8 cellular contexts compared by ENCODE assay signal in genomic region chr14:69138189-69138535, GRCh38. TPM values are rescaled to one million over a fixed set of nuclear protein-coding genes. Genes with fewer than 3 reads are reported as not detected.
DNase-seq lines count a peak whose midpoint lies in the region; TF ChIP-seq lines count a peak whose summit lies in the region.

No MANE protein-coding gene starts in this region.

- H3K27me3 ChIP-seq in cardiac muscle cell (no peaks in the 10 kb centered on the region), mesendoderm (ENCODE audit: insufficient read depth, low read length, poor library complexity) (no peaks in the 10 kb centered on the region)

- H2BK5ac ChIP-seq in mesendoderm (ENCODE audit: low read length), result no peak overlapping the region

- H2AK5ac ChIP-seq in mesendoderm (ENCODE audit: low read length), result no peak overlapping the region

- TF ChIP-seq CTCF in cardiac muscle cell (IDR thresholded peaks at IDR 0.05; ENCODE audit: low read depth, low read length), result no peak

- no CpG with 5 or more reads among the region's 1 CpG for WGBS in mesendoderm (ENCODE audit: extremely low coverage, insufficient coverage, low lambda C conversion rate)
- WGBS in urinary bladder, result 29% methylated on average over 1 of the region's 1 CpG

- H3K4me1 ChIP-seq in cardiac muscle cell (ENCODE audit: low read depth) (peaks cover 22% of the 10 kb centered on the region), mesendoderm (ENCODE audit: control insufficient read depth, low read depth, low read length) (peaks cover 7% of the 10 kb centered on the region), urinary bladder (ENCODE audit: insufficient read depth) (peaks cover 2% of the 10 kb centered on the region)

- H3K79me1 ChIP-seq in mesendoderm (ENCODE audit: low read length), result peaks cover 15% of the 10 kb centered on the region

- H4K5ac ChIP-seq in mesendoderm (ENCODE audit: low read length), result no peak overlapping the region

- DNase-seq in cardiac muscle cell (ENCODE audit: low read depth in 1 of 2, low spot score in 1 of 2) (peak in 1 of 2 donors; percentile 92), cardiac septum (ENCODE audit: low spot score) (no peak), dermis blood vessel endothelial cell (peak; percentile 41), mesendoderm (peak; percentile 59), NCI-H1105 treated with DMSO at 0.1 percent for 48 hours (lab: John Stamatoyannopoulos, UW) (no peak), NCI-H1092 (lab: John Stamatoyannopoulos, UW) (no peak)
- no peak for DNase-seq in stimulated activated CD8-positive, alpha-beta memory T cell treated with anti-CD3 and anti-CD28 coated beads, Interleukin-4, amount 100 ng/mL, for 48 hours

- H3K4me2 ChIP-seq in mesendoderm (ENCODE audit: low read length), result no peak overlapping the region

- H3K9me3 ChIP-seq in cardiac muscle cell (ENCODE audit: low read depth), result no peaks in the 10 kb centered on the region

- H3K79me2 ChIP-seq in mesendoderm (ENCODE audit: control insufficient read depth, insufficient read depth, low read length), result peaks cover 2% of the 10 kb centered on the region

- H3K27ac ChIP-seq in cardiac muscle cell (peak overlapping the region; percentile 3), mesendoderm (ENCODE audit: low read depth, low read length) (no peak overlapping the region), urinary bladder (ENCODE audit: low read depth) (peak overlapping the region; percentile 38)

- H3K9ac ChIP-seq in mesendoderm (ENCODE audit: low read length), result no peak overlapping the region

- no peak overlapping the region for H4K8ac ChIP-seq in mesendoderm (ENCODE audit: low read depth, low read length)

- intact Hi-C loops in cardiac septum (cut with DNase I), result no loop called here

- no peak overlapping the region for H3K23ac ChIP-seq in mesendoderm (ENCODE audit: low read length)

- H3K18ac ChIP-seq in mesendoderm (ENCODE audit: low read length), result no peak overlapping the region

- no peak overlapping the region for H3K4me3 ChIP-seq in cardiac muscle cell
- no peak overlapping the region for H3K4me3 ChIP-seq in mesendoderm (ENCODE audit: low read length)
- no peak overlapping the region for H3K4me3 ChIP-seq in urinary bladder (ENCODE audit: low read depth, low read length)

- no peak overlapping the region for H3K56ac ChIP-seq in mesendoderm (ENCODE audit: low read length)

- H3K36me3 ChIP-seq in cardiac muscle cell, result no peaks in the 10 kb centered on the region
- no peaks in the 10 kb centered on the region for H3K36me3 ChIP-seq in mesendoderm (ENCODE audit: control insufficient read depth, insufficient read depth, low read length)
- H3K36me3 ChIP-seq in urinary bladder (ENCODE audit: insufficient read depth), result no peaks in the 10 kb centered on the region

- H2BK120ac ChIP-seq in mesendoderm (ENCODE audit: low read depth, low read length), result no peak overlapping the region

- no peak overlapping the region for H2BK15ac ChIP-seq in mesendoderm (replicated peaks; ENCODE audit: low read depth)

- H3K4ac ChIP-seq in mesendoderm (ENCODE audit: low read depth, low read length), result no peak overlapping the region

RNA-seq across cellular contexts. Expression of gene DCAF5, which starts 14.8 kb away (rescaled TPM):
- total RNA-seq in cardiac muscle cell, result 48.7 and 50.0 TPM in 2 replicates
- 58.2 and 73.3 TPM in 2 replicates for polyA plus RNA-seq in cardiac muscle cell
- total RNA-seq in cardiac septum, result 52.5 TPM
- 13.6 and 17.4 TPM in 2 replicates for total RNA-seq in dermis blood vessel endothelial cell
- polyA plus RNA-seq in mesendoderm (2013, experiment 1 of 2), result 17.5 TPM
- polyA plus RNA-seq in mesendoderm (2013, experiment 2 of 2), result 18.2 TPM
- 28.8 TPM for total RNA-seq in urinary bladder
- 35.5 TPM for polyA plus RNA-seq in urinary bladder

RNA-seq across cellular contexts. Expression of gene EXD2, which starts 53.1 kb away (rescaled TPM):
- total RNA-seq in cardiac muscle cell, result 18.7 and 21.4 TPM in 2 replicates
- 20.3 and 28.7 TPM in 2 replicates for polyA plus RNA-seq in cardiac muscle cell
- total RNA-seq in cardiac septum, result 18.2 TPM
- total RNA-seq in dermis blood vessel endothelial cell, result 32.0 and 33.3 TPM in 2 replicates
- polyA plus RNA-seq in mesendoderm (2013, experiment 1 of 2), result 10.1 TPM
- 10.4 TPM for polyA plus RNA-seq in mesendoderm (2013, experiment 2 of 2)
- 18.6 TPM for total RNA-seq in urinary bladder
- polyA plus RNA-seq in urinary bladder, result 17.1 TPM

Comparison
In these comparisons a context has a peak if more than half of its experiments do, and no peak if none do; other contexts are left out.
1. DNase-seq: peak in dermis blood vessel endothelial cell (single experiment) and mesendoderm (single experiment); none in cardiac septum (single experiment), NCI-H1105 treated with DMSO at 0.1 percent for 48 hours (single experiment), stimulated activated CD8-positive, alpha-beta memory T cell treated with anti-CD3 and anti-CD28 coated beads, Interleukin-4, amount 100 ng/mL, for 48 hours (single experiment) and NCI-H1092 (single experiment).